In genomic region chr19:18152444-18152816, GRCh38 we compare ENCODE assay signal across 8 cellular contexts. TPM values are rescaled to one million over a fixed set of nuclear protein-coding genes. Genes with fewer than 3 reads are reported as not detected.
DNase-seq lines count a peak whose midpoint lies in the region; ATAC-seq and TF ChIP-seq lines count a peak whose summit lies in the region.

No MANE protein-coding gene starts in this region.

- H3K4me1 ChIP-seq in left lung: peaks cover 24 to 49% of the 10 kb centered on the region in 2 donors

- H3K36me3 ChIP-seq in left lung: peaks cover 0 to 43% of the 10 kb centered on the region in 2 donors

- no peaks in the 10 kb centered on the region for H3K27me3 ChIP-seq in left lung

- peak overlapping the region; percentile 87 to 93 for H3K4me3 Mint-ChIP-seq in CD14-positive monocyte
- peak overlapping the region; percentile 74 for H3K4me3 Mint-ChIP-seq in dendritic cell treated with granulocyte-macrophage colony-stimulating factor and Interleukin-4, amounts not matched to agents 40 ng/mL and 50 ng/mL, for 4 days

- peak overlapping the region; percentile 76 to 88 for H3K4me3 ChIP-seq in left lung

- peaks cover 36% of the 10 kb centered on the region for H3K4me1 Mint-ChIP-seq in CD14-positive monocyte
- peaks cover 53% of the 10 kb centered on the region for H3K4me1 Mint-ChIP-seq in dendritic cell treated with granulocyte-macrophage colony-stimulating factor and Interleukin-4, amounts not matched to agents 40 ng/mL and 50 ng/mL, for 4 days (ENCODE audit: low read depth)

- H3K9me3 Mint-ChIP-seq in CD14-positive monocyte: peaks cover 0 to 1% (median 0%) of the 10 kb centered on the region in 7 donors
- H3K9me3 Mint-ChIP-seq in dendritic cell treated with granulocyte-macrophage colony-stimulating factor and Interleukin-4, amounts not matched to agents 40 ng/mL and 50 ng/mL, for 4 days: no peaks in the 10 kb centered on the region

- intact Hi-C loops in CD14-positive monocyte (cut with micrococcal nuclease): loop anchor here (5.0 to 10.0 kb wide), 4 partner anchors 35 to 145 kb away; partner anchors contain the start of genes ARRDC2 (in 1 of the 2), MPV17L2 (in 1 of the 2) and RAB3A (in 1 of the 2)
- intact Hi-C loops in dendritic cell treated with granulocyte-macrophage colony-stimulating factor and Interleukin-4, amounts not matched to agents 40 ng/mL and 50 ng/mL, for 4 days (cut with micrococcal nuclease): loop anchor here (5.0 kb wide), 1 partner anchor 35 kb away; no protein-coding TSS in a partner anchor
- intact Hi-C loops in left lung (cut with DNase I): no loop called here

- peak; percentile 41 for ATAC-seq in GM19328 (IDR thresholded peaks at IDR 0.05; ENCODE audit: unreplicated experiment)
- peak; percentile 45 for ATAC-seq in HG03469 (IDR thresholded peaks at IDR 0.05; ENCODE audit: unreplicated experiment)
- ATAC-seq in left lung: peak; percentile 75

- peak; percentile 93 for TF ChIP-seq CTCF in CD14-positive monocyte (IDR thresholded peaks at IDR 0.05)
- TF ChIP-seq CTCF in left lung (IDR thresholded peaks at IDR 0.05): peak; percentile 41 to 61

- DNase-seq in CD14-positive monocyte (ENCODE audit: low spot score): peak; percentile 99
- peak; percentile 84 for DNase-seq in NCI-H526 treated with DMSO at 0.1 percent for 48 hours (lab: John Stamatoyannopoulos, UW)
- DNase-seq in activated CD4-positive, alpha-beta T cell treated with anti-CD3 and anti-CD28 coated beads, Interleukin-2, amount 50 U/mL, for 1 hour: peak; percentile 98
- peak; percentile 97 to 98 for DNase-seq in left lung
- DNase-seq in stimulated activated CD4-positive, alpha-beta T cell treated with anti-CD3 and anti-CD28 coated beads, Interleukin-2, amount 100 ng/mL, for 48 hours: peak; percentile 98 to 99

- H3K9me3 ChIP-seq in left lung: no peaks in the 10 kb centered on the region

- peaks cover 0 to 2% (median 1%) of the 10 kb centered on the region in 3 donors for H3K27me3 Mint-ChIP-seq in CD14-positive monocyte (ENCODE audit: low read depth in 3 of 3)
- no peaks in the 10 kb centered on the region for H3K27me3 Mint-ChIP-seq in dendritic cell treated with granulocyte-macrophage colony-stimulating factor and Interleukin-4, amounts not matched to agents 40 ng/mL and 50 ng/mL, for 4 days

- H3K27ac ChIP-seq in left lung: peak overlapping the region; percentile 95 to 99

- peaks cover 25 to 44% of the 10 kb centered on the region in 2 donors for H3K36me3 Mint-ChIP-seq in CD14-positive monocyte
- H3K36me3 Mint-ChIP-seq in dendritic cell treated with granulocyte-macrophage colony-stimulating factor and Interleukin-4, amounts not matched to agents 40 ng/mL and 50 ng/mL, for 4 days (ENCODE audit: low read depth): peaks cover 49% of the 10 kb centered on the region

- H3K27ac Mint-ChIP-seq in CD14-positive monocyte: peak overlapping the region; percentile 95 to 99 (median 97)
- H3K27ac Mint-ChIP-seq in dendritic cell treated with granulocyte-macrophage colony-stimulating factor and Interleukin-4, amounts not matched to agents 40 ng/mL and 50 ng/mL, for 4 days: peak overlapping the region; percentile 90

RNA-seq across cellular contexts. Expression of gene PIK3R2, which starts 0.5 kb away (rescaled TPM):
- polyA plus RNA-seq in CD14-positive monocyte: 1 to 10 TPM in 1 of 2 donors, under 1 TPM in 1; 0.99 to 2.0 TPM
- 10 to 100 TPM; 34.1 to 35.3 TPM for total RNA-seq in left lung

RNA-seq across cellular contexts. Expression of gene IFI30, which starts 21.2 kb away (rescaled TPM):
- polyA plus RNA-seq in CD14-positive monocyte: 1,000 to 10,000 TPM; 4,550 to 6,022 TPM
- 100 to 1,000 TPM; 577 to 986 TPM for total RNA-seq in left lung

RNA-seq across cellular contexts. Expression of gene MPV17L2, which starts 40.6 kb away (rescaled TPM):
- polyA plus RNA-seq in CD14-positive monocyte: 10 to 100 TPM; 14.3 to 15.0 TPM
- 10 to 100 TPM; 10.3 to 14.8 TPM for total RNA-seq in left lung

RNA-seq across cellular contexts. Expression of gene RAB3A, which starts 51.4 kb away (rescaled TPM):
- under 1 TPM; 0.55 to 0.56 TPM for polyA plus RNA-seq in CD14-positive monocyte
- total RNA-seq in left lung: 1 to 10 TPM; 3.1 to 4.4 TPM

RNA-seq across cellular contexts. Expression of gene MAST3, which starts 54.9 kb away (rescaled TPM):
- 10 to 100 TPM in 1 of 2 donors, 1 to 10 TPM in 1; 6.8 to 12.4 TPM for polyA plus RNA-seq in CD14-positive monocyte
- 10 to 100 TPM; 17.0 to 30.3 TPM for total RNA-seq in left lung

Comparison
In these comparisons a context has a peak if more than half of its experiments do, and no peak if none do; other contexts are left out.
1. Peak in every context shown above with its lines: DNase-seq, ATAC-seq, H3K4me3 ChIP-seq and H3K27ac ChIP-seq.
2. intact Hi-C loops: an anchor here in CD14-positive monocyte (5.0 to 10.0 kb wide) and dendritic cell treated with granulocyte-macrophage colony-stimulating factor and Interleukin-4, amounts not matched to agents 40 ng/mL and 50 ng/mL, for 4 days (5.0 kb wide); none called in left lung.